In genomic region chr4:127196656-127197352, GRCh38 we compare ENCODE assay signal across 13 cellular contexts.
"Had no signal": no experiment of that assay in that cellular context is flagged by ENCODE, and none has a peak within 500 bp of the region (broad histone marks: within the 10 kb centered on the region; RNA-seq: fewer than 3 reads in every experiment).

No MANE protein-coding gene starts in this region.

- H3K27ac ChIP-seq: SK-N-MC, skin epidermis had no signal

- H3K4me3 ChIP-seq: SK-N-MC, skin epidermis had no signal

- H3K27me3 Mint-ChIP-seq: activated CD4-positive, alpha-beta T cell treated with anti-CD3 and anti-CD28 coated beads for 36 hours; activated naive CD8-positive, alpha-beta T cell; dendritic cell treated with granulocyte-macrophage colony-stimulating factor and Interleukin-4, amounts not matched to agents 40 ng/mL and 50 ng/mL, for 4 days; progenitor cell of endocrine pancreas; stimulated activated naive CD8-positive, alpha-beta T cell treated with anti-CD3 and anti-CD28 coated beads, Interleukin-15, Interleukin-2, amounts not matched to agents 100 ng/mL and 50 ng/mL, for 24 hours had no signal

- H3K27ac Mint-ChIP-seq: activated CD4-positive, alpha-beta T cell treated with anti-CD3 and anti-CD28 coated beads for 36 hours; activated naive CD8-positive, alpha-beta T cell; dendritic cell treated with granulocyte-macrophage colony-stimulating factor and Interleukin-4, amounts not matched to agents 40 ng/mL and 50 ng/mL, for 4 days; mesothelial cell of epicardium; nephron progenitor cell; progenitor cell of endocrine pancreas; stimulated activated naive CD8-positive, alpha-beta T cell treated with anti-CD3 and anti-CD28 coated beads, Interleukin-15, Interleukin-2, amounts not matched to agents 100 ng/mL and 50 ng/mL, for 24 hours; WTC11 had no signal

- H3K4me1 Mint-ChIP-seq: activated CD4-positive, alpha-beta T cell treated with anti-CD3 and anti-CD28 coated beads for 36 hours; nephron progenitor cell; WTC11 had no signal

- ATAC-seq: activated CD4-positive, alpha-beta T cell treated with anti-CD3 and anti-CD28 coated beads for 36 hours; WTC11 had no signal

- DNase-seq: activated CD4-positive, alpha-beta T cell treated with anti-CD3 and anti-CD28 coated beads for 36 hours; activated CD4-positive, alpha-beta T cell treated with anti-CD3 and anti-CD28 coated beads, Interleukin-2, amount 50 U/mL, for 48 hours; effector memory CD4-positive, alpha-beta T cell; nephron progenitor cell; trophoblast cell had no signal

- H3K4me3 Mint-ChIP-seq: activated CD4-positive, alpha-beta T cell treated with anti-CD3 and anti-CD28 coated beads for 36 hours; activated naive CD8-positive, alpha-beta T cell; dendritic cell treated with granulocyte-macrophage colony-stimulating factor and Interleukin-4, amounts not matched to agents 40 ng/mL and 50 ng/mL, for 4 days; mesothelial cell of epicardium; nephron progenitor cell; stimulated activated naive CD8-positive, alpha-beta T cell treated with anti-CD3 and anti-CD28 coated beads, Interleukin-15, Interleukin-2, amounts not matched to agents 100 ng/mL and 50 ng/mL, for 24 hours; WTC11 had no signal

- H3K36me3 Mint-ChIP-seq: activated naive CD8-positive, alpha-beta T cell had no signal
